In genomic region chr12:49707812-49708147, GRCh38 we compare ENCODE assay signal across 8 cellular contexts. TPM values are rescaled to one million over a fixed set of nuclear protein-coding genes. Genes with fewer than 3 reads are reported as not detected.
A peak's percentile ranks its signal among the peaks of the same experiment; 100 is the strongest.
DNase-seq lines count a peak whose midpoint lies in the region; ATAC-seq and TF ChIP-seq lines count a peak whose summit lies in the region.

No MANE protein-coding gene starts in this region.

- no TSS peak for BruUV-seq in mammary epithelial cell (replicated peaks; lab: Mats Ljungman, UMichigan)

- no peak for ATAC-seq in HG03025 (IDR thresholded peaks at IDR 0.05; ENCODE audit: low FRiP score, unreplicated experiment)
- ATAC-seq in GM21825 (IDR thresholded peaks at IDR 0.05; ENCODE audit: unreplicated experiment): no peak

- TF ChIP-seq CTCF in mammary epithelial cell (conservative IDR thresholded peaks at IDR 0.05 in 1 of 2, IDR thresholded peaks at IDR 0.05 in 1 of 2; ENCODE audit: extremely low read depth in 1 of 2, insufficient read depth in 1 of 2, low read depth in 1 of 2, low read length in 2 of 2): no peak
- TF ChIP-seq CTCF in neutrophil (IDR thresholded peaks at IDR 0.05): peak; percentile 4

- H3K27me3 ChIP-seq in mammary epithelial cell (ENCODE audit: insufficient read depth, low read length) (no peaks in the 10 kb centered on the region), neutrophil (peaks cover 47% of the 10 kb centered on the region)

- H3K36me3 ChIP-seq in mammary epithelial cell (ENCODE audit: insufficient read depth, low read length) (no peaks in the 10 kb centered on the region), neutrophil (no peaks in the 10 kb centered on the region)

- dilution Hi-C loops in mammary epithelial cell (cut with HindIII; ENCODE audit: low sequenced_read_pairs): loop anchor here (5.0 kb wide), 2 partner anchors 45 to 65 kb away; no protein-coding TSS in a partner anchor

- H3K9me3 ChIP-seq in mammary epithelial cell (replicated peaks; ENCODE audit: insufficient read depth, low read length): no peaks in the 10 kb centered on the region
- H3K9me3 ChIP-seq in neutrophil: no peaks in the 10 kb centered on the region

- H3K27ac ChIP-seq in mammary epithelial cell (ENCODE audit: insufficient read depth, low read depth, low read length) (no peak overlapping the region), neutrophil (no peak overlapping the region)

- peak; percentile 70 for DNase-seq in NCI-H1417 treated with DMSO at 0.1 percent for 48 hours (lab: John Stamatoyannopoulos, UW)
- no peak for DNase-seq in NCI-H1417 (lab: John Stamatoyannopoulos, UW)
- DNase-seq in NCI-H146 (lab: John Stamatoyannopoulos, UW): peak; percentile 60
- no peak for DNase-seq in mammary epithelial cell
- DNase-seq in stimulated activated naive CD4-positive, alpha-beta T cell treated with Interleukin-2 at 50 U/mL for 16 hours (lab: John Stamatoyannopoulos, UW): no peak

- 60% methylated on average over 11 of the region's 11 CpGs for WGBS in mammary epithelial cell (ENCODE audit: low coverage, missing lambda C conversion rate)

- CTCF ChIA-PET in mammary epithelial cell (lab: Charles Lee; ENCODE audit: low non-redundant PET): no interaction called here

- H4K20me1 ChIP-seq in mammary epithelial cell (ENCODE audit: insufficient read depth, low read length): no peaks in the 10 kb centered on the region

- H3K9ac ChIP-seq in mammary epithelial cell (ENCODE audit: insufficient read depth, low read length): no peak overlapping the region

- in situ Hi-C loops in mammary epithelial cell (cut with MboI; ENCODE audit: low sequenced_read_pairs in 2 of 2): loop anchor here (5.0 kb wide), 1 partner anchor 65 kb away; no protein-coding TSS in a partner anchor

- H3K4me2 ChIP-seq in mammary epithelial cell (ENCODE audit: insufficient read depth, low read depth, low read length): peak overlapping the region; percentile 22

- H2AFZ ChIP-seq in mammary epithelial cell (ENCODE audit: low read depth, low read length): peak overlapping the region; percentile 40

- H3K79me2 ChIP-seq in mammary epithelial cell (ENCODE audit: insufficient read depth, low read length): peaks cover 38% of the 10 kb centered on the region

- no peak overlapping the region for H3K4me3 ChIP-seq in mammary epithelial cell (replicated peaks in 1 of 3; ENCODE audit: insufficient read depth in 1 of 3, low read depth in 2 of 3, low read length in 3 of 3)
- H3K4me3 ChIP-seq in neutrophil (ENCODE audit: low read depth in 1 of 2, low read length in 1 of 2): no peak overlapping the region

- H3K4me1 ChIP-seq in mammary epithelial cell (ENCODE audit: insufficient read depth, low read length): peaks cover 31% of the 10 kb centered on the region
- H3K4me1 ChIP-seq in neutrophil (ENCODE audit: control insufficient read depth in 1 of 2, insufficient read depth in 1 of 2, low read depth in 1 of 2, low read length in 1 of 2): peaks cover 15 to 17% of the 10 kb centered on the region in 2 experiments

- intact Hi-C loops in mammary epithelial cell (cut with micrococcal nuclease): loop anchor here (1.0 to 5.0 kb wide), 7 partner anchors 34 to 420 kb away; partner anchors contain the start of genes SPATS2 and TMBIM6

RNA-seq across cellular contexts. Expression of gene FMNL3, which starts 0.6 kb away (rescaled TPM):
- 10 to 100 TPM; 17.6 to 32.0 TPM for total RNA-seq in mammary epithelial cell
- 10.7 TPM for polyA plus RNA-seq in mammary epithelial cell
- polyA minus RNA-seq in mammary epithelial cell: 24.7 TPM

RNA-seq across cellular contexts. Expression of gene TMBIM6, which starts 33.6 kb away (rescaled TPM):
- 100 to 1,000 TPM; 535 to 649 TPM for total RNA-seq in mammary epithelial cell
- 566 TPM for polyA plus RNA-seq in mammary epithelial cell
- 608 TPM for polyA minus RNA-seq in mammary epithelial cell

Comparison
In these comparisons a context has a peak if more than half of its experiments do, and no peak if none do; other contexts are left out.
1. DNase-seq: peak in NCI-H1417 treated with DMSO at 0.1 percent for 48 hours (single experiment) and NCI-H146 (single experiment); none in NCI-H1417 (0 of 3), mammary epithelial cell (single experiment) and stimulated activated naive CD4-positive, alpha-beta T cell treated with Interleukin-2 at 50 U/mL for 16 hours (single experiment).